8 cellular contexts compared by ENCODE assay signal in genomic region chr11:13405220-13405619, GRCh38.
"Had no signal": no experiment of that assay in that cellular context is flagged by ENCODE, and none has a peak within 500 bp of the region (broad histone marks: within the 10 kb centered on the region; RNA-seq: fewer than 3 reads in every experiment).

No MANE protein-coding gene starts in this region.

- H3K27ac ChIP-seq: HL-60, KMS-11 had no signal

- FAIRE-seq: H1, HepG2 had no signal

- DNase-seq: H9, HCEC 1CT, KBM-7 had no signal

- H3K9ac ChIP-seq: KMS-11 had no signal

- ATAC-seq: GM23338, HepG2 had no signal

- H3K4me3 ChIP-seq: GM23338 had no signal
